In genomic region chr11:65589444-65590239, GRCh38 we compare ENCODE assay signal across 10 cellular contexts. TPM values are rescaled to one million over a fixed set of nuclear protein-coding genes. Genes with fewer than 3 reads are reported as not detected.
DNase-seq lines count a peak whose midpoint lies in the region; ATAC-seq, FAIRE-seq and TF ChIP-seq lines count a peak whose summit lies in the region.
"Had no signal": no experiment of that assay in that cellular context is flagged by ENCODE, and none has a peak within 500 bp of the region (broad histone marks: within the 10 kb centered on the region; RNA-seq: fewer than 3 reads in every experiment).

No MANE protein-coding gene starts in this region.

- H3K9me3 ChIP-seq in hepatocyte (ENCODE audit: low read depth): no peaks in the 10 kb centered on the region

- DNase-seq in activated T-cell treated with anti-CD3 and anti-CD28 coated beads, Interleukin-2, amount 50 U/mL, for 4 hours: no peak
- DNase-seq in activated T-cell treated with anti-CD3 and anti-CD28 coated beads for 4 hours: no peak
- DNase-seq in SK-N-DZ (ENCODE audit: low spot score): peak; percentile 63
- peak; percentile 71 to 79 for DNase-seq in erythroblast (lab: John Stamatoyannopoulos, UW)
- peak; percentile 75 to 81 for DNase-seq in stimulated activated naive CD8-positive, alpha-beta T cell treated with anti-CD3 and anti-CD28 coated beads, Interleukin-15, amount 100 ng/mL, for 72 hours
- no peak for DNase-seq in hepatocyte (ENCODE audit: low spot score)
- DNase-seq in GM19239 (ENCODE audit: insufficient read length, low spot score): no peak

- H3K9me2 ChIP-seq in hepatocyte (replicated peaks; ENCODE audit: insufficient read depth): no peaks in the 10 kb centered on the region

- H3K27ac ChIP-seq in hepatocyte: no peak overlapping the region

- H3K4me3 Mint-ChIP-seq in activated T-cell treated with anti-CD3 and anti-CD28 coated beads, Interleukin-2, amount 50 U/mL, for 4 hours: no peak overlapping the region
- H3K4me3 Mint-ChIP-seq in stimulated activated naive CD8-positive, alpha-beta T cell treated with anti-CD3 and anti-CD28 coated beads, Interleukin-15, amount 100 ng/mL, for 72 hours: peak overlapping the region; percentile 83 to 85
- H3K4me3 Mint-ChIP-seq: naive thymus-derived CD4-positive, alpha-beta T cell had no signal

- no peak for FAIRE-seq in GM19239 (lab: Jason Lieb, UNC)

- TF ChIP-seq CTCF in hepatocyte (IDR thresholded peaks at IDR 0.05; ENCODE audit: poor library complexity): no peak

- H3K27ac Mint-ChIP-seq in stimulated activated naive CD8-positive, alpha-beta T cell treated with anti-CD3 and anti-CD28 coated beads, Interleukin-15, amount 100 ng/mL, for 72 hours: peak overlapping the region; percentile 84 to 85

- peaks cover 13% of the 10 kb centered on the region for H3K4me1 ChIP-seq in hepatocyte (ENCODE audit: insufficient read depth)

- no peak overlapping the region for H3K4me3 ChIP-seq in hepatocyte

- no peaks in the 10 kb centered on the region for H4K20me1 ChIP-seq in hepatocyte (ENCODE audit: insufficient read depth, poor library complexity, severe bottlenecking)

- 82% methylated on average over 9 of the region's 9 CpGs for WGBS in hepatocyte (ENCODE audit: low lambda C conversion rate, missing lambda C conversion rate)

- H3K4me1 Mint-ChIP-seq in activated T-cell treated with anti-CD3 and anti-CD28 coated beads, Interleukin-2, amount 50 U/mL, for 4 hours (ENCODE audit: low read depth): peaks cover 29% of the 10 kb centered on the region
- H3K4me1 Mint-ChIP-seq in stimulated activated naive CD8-positive, alpha-beta T cell treated with anti-CD3 and anti-CD28 coated beads, Interleukin-15, amount 100 ng/mL, for 72 hours: peaks cover 72% of the 10 kb centered on the region

- no peak overlapping the region for H3K4me2 ChIP-seq in hepatocyte

- TF ChIP-seq POLR2A in erythroblast (IDR thresholded peaks at IDR 0.05; ENCODE audit: low read length): no peak

- ATAC-seq in activated T-cell treated with anti-CD3 and anti-CD28 coated beads, Interleukin-2, amount 50 U/mL, for 4 hours: peak; percentile 38 to 41
- peak; percentile 68 for ATAC-seq in stimulated activated naive CD8-positive, alpha-beta T cell treated with anti-CD3 and anti-CD28 coated beads, Interleukin-15, amount 100 ng/mL, for 72 hours
- ATAC-seq in GM21786 (IDR thresholded peaks at IDR 0.05; ENCODE audit: unreplicated experiment): no peak

- peaks cover 4% of the 10 kb centered on the region for H3K36me3 Mint-ChIP-seq in activated T-cell treated with anti-CD3 and anti-CD28 coated beads, Interleukin-2, amount 50 U/mL, for 4 hours (ENCODE audit: insufficient read depth)

- no peaks in the 10 kb centered on the region for H3K79me2 ChIP-seq in hepatocyte

- H3K36me3 ChIP-seq in hepatocyte (replicated peaks; ENCODE audit: insufficient read depth, low read depth): no peaks in the 10 kb centered on the region

- no peaks in the 10 kb centered on the region for H3K9me3 Mint-ChIP-seq in activated T-cell treated with anti-CD3 and anti-CD28 coated beads, Interleukin-2, amount 50 U/mL, for 4 hours
- H3K9me3 Mint-ChIP-seq in stimulated activated naive CD8-positive, alpha-beta T cell treated with anti-CD3 and anti-CD28 coated beads, Interleukin-15, amount 100 ng/mL, for 72 hours: no peaks in the 10 kb centered on the region

- H2AFZ ChIP-seq in hepatocyte: no peak overlapping the region

- peaks cover 3% of the 10 kb centered on the region for H3K27me3 ChIP-seq in hepatocyte

- no peaks in the 10 kb centered on the region for H3K27me3 Mint-ChIP-seq in activated T-cell treated with anti-CD3 and anti-CD28 coated beads, Interleukin-2, amount 50 U/mL, for 4 hours (ENCODE audit: low read depth)
- no peaks in the 10 kb centered on the region for H3K27me3 Mint-ChIP-seq in stimulated activated naive CD8-positive, alpha-beta T cell treated with anti-CD3 and anti-CD28 coated beads, Interleukin-15, amount 100 ng/mL, for 72 hours
- H3K27me3 Mint-ChIP-seq: naive thymus-derived CD4-positive, alpha-beta T cell had no signal

RNA-seq across cellular contexts. Expression of gene KCNK7, which starts 6.0 kb away (rescaled TPM):
- 1 to 10 TPM; 1.4 to 2.1 (median 1.4) TPM for total RNA-seq in activated T-cell treated with anti-CD3 and anti-CD28 coated beads, Interleukin-2, amount 50 U/mL, for 4 hours
- 0.19 and 0.38 TPM in 2 replicates for polyA plus RNA-seq in SK-N-DZ (2014; cell fraction: cytosol; rRNA removed)
- polyA plus RNA-seq in SK-N-DZ (2014; cell fraction: nucleus; rRNA removed): 1.6 and 2.0 TPM in 2 replicates
- total RNA-seq in hepatocyte: not detected in 2 replicates
- 0.37 TPM in 1 of 2 replicates, not detected in the other for polyA plus RNA-seq in hepatocyte
- total RNA-seq: temporal lobe had no signal

RNA-seq across cellular contexts. Expression of gene EHBP1L1, which starts 13.8 kb away (rescaled TPM):
- 10 to 100 TPM; 59.8 to 84.9 (median 80.1) TPM for total RNA-seq in activated T-cell treated with anti-CD3 and anti-CD28 coated beads, Interleukin-2, amount 50 U/mL, for 4 hours
- polyA plus RNA-seq in SK-N-DZ (2014; cell fraction: cytosol; rRNA removed): 4.4 and 10.3 TPM in 2 replicates
- polyA plus RNA-seq in SK-N-DZ (2014; cell fraction: nucleus; rRNA removed): 6.3 and 10.7 TPM in 2 replicates
- 8.4 and 20.9 TPM in 2 replicates for total RNA-seq in hepatocyte
- polyA plus RNA-seq in hepatocyte: 12.5 and 18.1 TPM in 2 replicates

RNA-seq across cellular contexts. Expression of gene FAM89B, which starts 17.3 kb away (rescaled TPM):
- total RNA-seq in activated T-cell treated with anti-CD3 and anti-CD28 coated beads, Interleukin-2, amount 50 U/mL, for 4 hours: 10 to 100 TPM; 27.4 to 32.0 (median 28.6) TPM
- polyA plus RNA-seq in SK-N-DZ (2014; cell fraction: cytosol; rRNA removed): 59.4 and 85.8 TPM in 2 replicates
- 44.3 and 61.6 TPM in 2 replicates for polyA plus RNA-seq in SK-N-DZ (2014; cell fraction: nucleus; rRNA removed)
- 28.5 and 34.1 TPM in 2 replicates for total RNA-seq in hepatocyte
- polyA plus RNA-seq in hepatocyte: 105 and 112 TPM in 2 replicates

RNA-seq across cellular contexts. Expression of gene ZNRD2, which starts 19.4 kb away (rescaled TPM):
- total RNA-seq in activated T-cell treated with anti-CD3 and anti-CD28 coated beads, Interleukin-2, amount 50 U/mL, for 4 hours: 100 to 1,000 TPM; 120 to 148 (median 136) TPM
- 68.9 and 74.6 TPM in 2 replicates for polyA plus RNA-seq in SK-N-DZ (2014; cell fraction: cytosol; rRNA removed)
- 51.2 and 87.1 TPM in 2 replicates for polyA plus RNA-seq in SK-N-DZ (2014; cell fraction: nucleus; rRNA removed)
- total RNA-seq in hepatocyte: 20.5 and 20.8 TPM in 2 replicates
- polyA plus RNA-seq in hepatocyte: 52.4 and 57.3 TPM in 2 replicates

RNA-seq across cellular contexts. Expression of gene MAP3K11, which starts 24.4 kb away (rescaled TPM):
- 10 to 100 TPM; 71.8 to 87.1 (median 74.3) TPM for total RNA-seq in activated T-cell treated with anti-CD3 and anti-CD28 coated beads, Interleukin-2, amount 50 U/mL, for 4 hours
- 14.1 and 19.2 TPM in 2 replicates for polyA plus RNA-seq in SK-N-DZ (2014; cell fraction: cytosol; rRNA removed)
- 13.2 and 13.3 TPM in 2 replicates for polyA plus RNA-seq in SK-N-DZ (2014; cell fraction: nucleus; rRNA removed)
- total RNA-seq in hepatocyte: 39.3 and 40.5 TPM in 2 replicates
- 55.3 and 59.5 TPM in 2 replicates for polyA plus RNA-seq in hepatocyte

Comparison
In these comparisons a context has a peak if more than half of its experiments do, and no peak if none do; other contexts are left out.
1. DNase-seq: peak in SK-N-DZ (single experiment), erythroblast (2 of 2) and stimulated activated naive CD8-positive, alpha-beta T cell treated with anti-CD3 and anti-CD28 coated beads, Interleukin-15, amount 100 ng/mL, for 72 hours (2 of 2); none in activated T-cell treated with anti-CD3 and anti-CD28 coated beads, Interleukin-2, amount 50 U/mL, for 4 hours (single experiment), activated T-cell treated with anti-CD3 and anti-CD28 coated beads for 4 hours (single experiment), hepatocyte (single experiment) and GM19239 (single experiment).